8 cellular contexts compared by ENCODE assay signal in the genomic region with DNA sequence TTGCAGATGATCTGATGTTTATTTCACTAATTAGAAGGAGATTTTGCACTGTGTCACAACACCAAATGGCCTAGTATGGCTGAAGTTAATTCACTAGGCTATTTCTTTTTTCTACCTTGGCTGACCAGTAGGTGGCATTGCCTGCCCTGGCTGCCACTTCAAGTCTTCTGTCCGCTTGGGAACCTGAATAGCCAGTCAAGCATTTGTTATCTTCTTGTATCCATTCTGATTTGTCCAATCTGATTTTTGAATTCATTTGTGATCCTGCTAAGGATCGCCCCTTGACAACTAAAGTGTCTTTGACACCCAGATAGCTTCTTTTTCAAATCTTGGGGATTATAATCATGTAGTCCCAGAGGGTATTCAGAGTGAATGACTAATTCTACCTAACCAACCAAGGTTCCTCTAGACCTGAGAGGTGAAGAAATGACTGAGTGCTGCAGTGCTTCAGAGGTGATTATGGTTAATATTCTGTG.
DNase-seq lines count a peak whose midpoint lies in the region; ATAC-seq and TF ChIP-seq lines count a peak whose summit lies in the region.

No MANE protein-coding gene starts in this region.

- no peaks in the 10 kb centered on the region for H3K36me3 Mint-ChIP-seq in stimulated activated effector memory CD8-positive, alpha-beta T cell treated with anti-CD3 and anti-CD28 coated beads, Interleukin-12 subunit alpha, Interleukin-12 subunit beta, amount 100 ng/mL, for 72 hours

- in situ Hi-C loops in SK-MEL-5 (cut with HindIII; ENCODE audit: low pct_unique_long_range_greater_than_20kb, low sequenced_read_pairs), result loop anchor here (10.0 kb wide), 1 partner anchor 460 kb away; no protein-coding TSS in a partner anchor

- H3K9me3 Mint-ChIP-seq in stimulated activated effector memory CD8-positive, alpha-beta T cell treated with anti-CD3 and anti-CD28 coated beads, Interleukin-12 subunit alpha, Interleukin-12 subunit beta, amount 100 ng/mL, for 72 hours, result no peaks in the 10 kb centered on the region

- H3K27ac Mint-ChIP-seq in stimulated activated effector memory CD8-positive, alpha-beta T cell treated with anti-CD3 and anti-CD28 coated beads, Interleukin-12 subunit alpha, Interleukin-12 subunit beta, amount 100 ng/mL, for 72 hours, result no peak overlapping the region

- CTCF ChIA-PET in AG04449 (lab: Yijun Ruan, JAX), result interaction anchor here (0.6 to 8.7 kb wide), 73 partner anchors 8 to 531 kb away, joined by 3 to 181 read pairs (median 4); a partner anchor contains a TSS

- peaks cover 16% of the 10 kb centered on the region for H3K4me1 Mint-ChIP-seq in stimulated activated effector memory CD8-positive, alpha-beta T cell treated with anti-CD3 and anti-CD28 coated beads, Interleukin-12 subunit alpha, Interleukin-12 subunit beta, amount 100 ng/mL, for 72 hours

- H3K4me3 Mint-ChIP-seq in stimulated activated effector memory CD8-positive, alpha-beta T cell treated with anti-CD3 and anti-CD28 coated beads, Interleukin-12 subunit alpha, Interleukin-12 subunit beta, amount 100 ng/mL, for 72 hours, result no peak overlapping the region

- ATAC-seq in stimulated activated effector memory CD8-positive, alpha-beta T cell treated with anti-CD3 and anti-CD28 coated beads, Interleukin-12 subunit alpha, Interleukin-12 subunit beta, amount 100 ng/mL, for 72 hours, result peak; percentile 86

- TF ChIP-seq CTCF in AG04449 (IDR thresholded peaks at IDR 0.05; ENCODE audit: insufficient read depth, low read length, missing control alignments), result peak; percentile 73
- TF ChIP-seq CTCF in GM12873 (IDR thresholded peaks at IDR 0.05; ENCODE audit: insufficient read depth, low read depth, low read length, missing control alignments), result peak; percentile 90
- peak; percentile 82 for TF ChIP-seq CTCF in HFF-Myc (IDR thresholded peaks at IDR 0.05; ENCODE audit: low read depth, low read length, missing control alignments)

- DNase-seq in AG04449 (ENCODE audit: low read depth, low spot score) (peak; percentile 33), HFF-Myc (ENCODE audit: extremely low read depth, low read depth) (peak; percentile 46), LoVo (ENCODE audit: low spot score) (peak; percentile 67), SK-MEL-5 (ENCODE audit: low read depth, low spot score) (peak; percentile 81), cerebellum (ENCODE audit: low spot score) (peak; percentile 19), left kidney (ENCODE audit: low read depth, low spot score) (peak; percentile 75)
- no peak for DNase-seq in stimulated activated effector memory CD8-positive, alpha-beta T cell treated with anti-CD3 and anti-CD28 coated beads, Interleukin-12 subunit alpha, Interleukin-12 subunit beta, amount 100 ng/mL, for 72 hours (ENCODE audit: low spot score in 2 of 2)

- POLR2A ChIA-PET in AG04449 (lab: Yijun Ruan, JAX), result no interaction called here

- no peak overlapping the region for H3K4me3 ChIP-seq in AG04449 (ENCODE audit: low read depth, low read length)
- H3K4me3 ChIP-seq in HFF-Myc (replicated peaks; ENCODE audit: low read depth, low read length), result no peak overlapping the region

Comparison
In these comparisons a context has a peak if more than half of its experiments do, and no peak if none do; other contexts are left out.
1. DNase-seq: peak in AG04449 (single experiment), HFF-Myc (single experiment), LoVo (single experiment), SK-MEL-5 (single experiment), cerebellum (single experiment) and left kidney (single experiment); none in stimulated activated effector memory CD8-positive, alpha-beta T cell treated with anti-CD3 and anti-CD28 coated beads, Interleukin-12 subunit alpha, Interleukin-12 subunit beta, amount 100 ng/mL, for 72 hours (0 of 2).
2. Peak in every context shown above with its lines, with median percentiles within 50 percentile points of each other: CTCF ChIP-seq.